10 cellular contexts compared by ENCODE assay signal in the genomic region with DNA sequence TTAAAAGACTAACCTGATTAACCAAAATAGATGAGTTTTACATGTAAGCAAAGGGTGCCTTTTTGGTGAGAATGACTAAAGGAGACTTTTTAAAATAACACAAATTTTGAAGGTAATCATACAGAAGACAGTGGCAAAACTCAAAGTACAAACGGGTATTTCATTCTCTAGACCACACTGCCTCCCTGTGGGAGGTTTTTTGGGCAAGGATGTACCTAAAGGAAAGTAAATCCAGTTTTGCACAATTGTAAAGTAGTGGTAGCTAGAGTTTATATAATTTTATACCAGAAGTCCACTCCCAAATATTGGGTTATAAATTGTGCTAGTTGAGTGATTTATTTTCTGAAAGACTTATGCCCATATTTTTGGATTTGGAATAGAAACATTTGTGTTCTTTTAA.
DNase-seq lines count a peak whose midpoint lies in the region; ATAC-seq and TF ChIP-seq lines count a peak whose summit lies in the region.
"Had no signal": no experiment of that assay in that cellular context is flagged by ENCODE, and none has a peak within 500 bp of the region (broad histone marks: within the 10 kb centered on the region; RNA-seq: fewer than 3 reads in every experiment).

No MANE protein-coding gene starts in this region.

- H3K9me3 ChIP-seq in OCI-LY1 (ENCODE audit: low read length) (no peaks in the 10 kb centered on the region), testis (no peaks in the 10 kb centered on the region)

- H3K36me3 ChIP-seq in OCI-LY1 (ENCODE audit: insufficient read depth, low read length) (no peaks in the 10 kb centered on the region), testis (ENCODE audit: low read depth, missing control alignments) (no peaks in the 10 kb centered on the region)

- no peaks in the 10 kb centered on the region for H3K27me3 ChIP-seq in OCI-LY1 (ENCODE audit: insufficient read depth, low read length)
- no peaks in the 10 kb centered on the region for H3K27me3 ChIP-seq in testis

- H3K27ac Mint-ChIP-seq in naive thymus-derived CD8-positive, alpha-beta T cell: no peak overlapping the region
- H3K27ac Mint-ChIP-seq: CD4-positive, CD25-positive, alpha-beta regulatory T cell had no signal

- TF ChIP-seq CTCF in OCI-LY1 (IDR thresholded peaks at IDR 0.05; ENCODE audit: low read length) (peak; percentile 32; the same call in 1 of the 2 replicates), testis (IDR thresholded peaks at IDR 0.05) (no peak)

- H3K79me2 ChIP-seq in OCI-LY1 (ENCODE audit: insufficient read depth, low read length): no peaks in the 10 kb centered on the region

- ATAC-seq in HG03139 (IDR thresholded peaks at IDR 0.05; ENCODE audit: unreplicated experiment) (no peak), HG03460 (IDR thresholded peaks at IDR 0.05; ENCODE audit: unreplicated experiment) (no peak)
- no peak for ATAC-seq in naive thymus-derived CD8-positive, alpha-beta T cell

- H3K4me1 ChIP-seq in OCI-LY1 (ENCODE audit: insufficient read depth, low read length, severe bottlenecking) (no peaks in the 10 kb centered on the region), testis (no peaks in the 10 kb centered on the region)

- H3K4me3 Mint-ChIP-seq in naive thymus-derived CD8-positive, alpha-beta T cell: no peak overlapping the region
- H3K4me3 Mint-ChIP-seq: CD4-positive, CD25-positive, alpha-beta regulatory T cell had no signal

- H3K4me2 ChIP-seq in OCI-LY1 (ENCODE audit: low read length): no peak overlapping the region

- H2AFZ ChIP-seq in OCI-LY1 (ENCODE audit: low read length): no peak overlapping the region

- no peak overlapping the region for H3K4me3 ChIP-seq in OCI-LY1 (ENCODE audit: low read depth, low read length, poor library complexity, severe bottlenecking)
- no peak overlapping the region for H3K4me3 ChIP-seq in testis

- intact Hi-C loops in testis (cut with DNase I; ENCODE audit: low total_unique reads): no loop called here

- no peak overlapping the region for H3K9ac ChIP-seq in OCI-LY1 (ENCODE audit: low read length)

- no peaks in the 10 kb centered on the region for H3K36me3 Mint-ChIP-seq in naive thymus-derived CD8-positive, alpha-beta T cell
- H3K36me3 Mint-ChIP-seq: CD4-positive, CD25-positive, alpha-beta regulatory T cell had no signal

- no peaks in the 10 kb centered on the region for H3F3A ChIP-seq in OCI-LY1 (ENCODE audit: insufficient read depth, low read length)

- no peaks in the 10 kb centered on the region for H3K9me2 ChIP-seq in OCI-LY1 (ENCODE audit: low read depth, low read length)

- H3K9me3 Mint-ChIP-seq in naive thymus-derived CD8-positive, alpha-beta T cell: peaks cover 0 to 5% (median 0%) of the 10 kb centered on the region in 9 donors

- peaks cover 4 to 26% (median 8%) of the 10 kb centered on the region in 5 donors for H3K27me3 Mint-ChIP-seq in naive thymus-derived CD8-positive, alpha-beta T cell
- H3K27me3 Mint-ChIP-seq: CD4-positive, CD25-positive, alpha-beta regulatory T cell had no signal

- H4K20me1 ChIP-seq in OCI-LY1 (ENCODE audit: insufficient read depth, low read length): no peaks in the 10 kb centered on the region

- POLR2A ChIA-PET in naive thymus-derived CD8-positive, alpha-beta T cell (lab: Charles Lee): no interaction called here

- no peaks in the 10 kb centered on the region for H3K4me1 Mint-ChIP-seq in naive thymus-derived CD8-positive, alpha-beta T cell
- H3K4me1 Mint-ChIP-seq: CD4-positive, CD25-positive, alpha-beta regulatory T cell had no signal

- TF ChIP-seq POLR2A in testis (IDR thresholded peaks at IDR 0.05): no peak

- peak; percentile 1 to 56 for DNase-seq in NCI-H526 (lab: John Stamatoyannopoulos, UW)
- DNase-seq in NCI-H526 treated with DMSO at 0.1 percent for 48 hours (lab: John Stamatoyannopoulos, UW): no peak
- DNase-seq in fibroblast of gingiva (ENCODE audit: low read depth): peak; percentile 27
- DNase-seq in testis: peak; percentile 15
- DNase-seq in naive thymus-derived CD8-positive, alpha-beta T cell: no peak
- DNase-seq: stimulated activated CD4-positive, alpha-beta T cell treated with anti-CD3 and anti-CD28 coated beads, Interleukin-15, amount 100 ng/mL, for 24 hours had no signal

- no peak overlapping the region for H3K27ac ChIP-seq in OCI-LY1 (ENCODE audit: low read depth, low read length, poor library complexity, severe bottlenecking)
- H3K27ac ChIP-seq in testis: no peak overlapping the region

- WGBS in testis, 2 donors: 45 to 48% methylated on average over 1 of the region's 1 CpG

Comparison
In these comparisons a context has a peak if more than half of its experiments do, and no peak if none do; other contexts are left out.
1. DNase-seq: peak in NCI-H526 (2 of 2), fibroblast of gingiva (single experiment) and testis (single experiment); none in NCI-H526 treated with DMSO at 0.1 percent for 48 hours (single experiment) and naive thymus-derived CD8-positive, alpha-beta T cell (0 of 10).